1 cellular context compared by ENCODE assay signal in the genomic region with DNA sequence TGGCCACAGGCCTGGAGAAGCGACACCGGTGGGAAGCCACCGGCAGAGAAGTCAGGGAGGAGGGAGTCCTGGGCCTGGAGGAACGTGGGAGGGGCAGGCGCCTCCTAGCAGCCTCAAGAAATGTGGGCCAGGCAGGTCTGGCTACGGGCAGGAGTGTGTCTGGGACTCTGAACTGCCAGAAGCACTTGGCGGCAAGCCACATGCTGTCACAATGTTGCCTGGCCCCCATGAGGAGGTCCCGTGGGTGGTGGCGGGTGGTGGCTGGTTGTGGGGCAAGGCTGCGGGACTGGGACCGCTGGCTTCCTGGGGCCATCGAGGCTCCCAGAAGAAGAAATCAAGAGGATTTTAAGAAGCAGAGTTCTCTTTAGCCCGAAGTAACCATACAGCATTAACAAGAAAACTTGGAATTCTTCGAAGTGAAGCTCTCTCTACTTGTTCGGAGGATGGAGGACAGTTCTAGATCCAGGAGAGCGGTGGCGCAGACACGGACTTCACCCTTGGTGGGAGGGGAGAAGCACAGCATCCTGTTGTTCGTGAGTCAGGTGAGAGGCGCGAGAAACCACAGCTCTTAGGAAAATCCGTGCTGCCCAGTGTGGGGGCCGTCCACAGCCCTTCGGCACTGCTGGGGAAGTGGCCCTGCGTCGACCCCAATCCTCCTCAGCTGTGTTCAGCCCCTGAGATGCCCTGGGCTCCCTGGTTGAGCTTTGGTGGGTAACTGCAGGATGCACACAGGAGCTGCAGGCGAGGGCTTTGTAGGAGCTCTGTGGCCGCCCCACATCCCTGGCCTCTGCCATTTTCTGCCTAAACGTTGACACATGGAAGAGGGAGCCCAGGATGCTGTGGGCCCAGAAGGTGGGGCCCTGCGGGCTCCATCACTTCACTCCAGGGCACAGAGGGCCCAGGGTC.
TF ChIP-seq lines count a peak whose summit lies in the region.

No MANE protein-coding gene starts in this region.

TF ChIP-seq in HepG2, 621 proteins besides CTCF, POLR2A, EP300 and RAD21 (continued from another document):
- no peak for TF ChIP-seq RERE (CRISPR knock-in tag; IDR thresholded peaks at IDR 0.05; ENCODE audit: low read depth)
- TF ChIP-seq MXI1 (IDR thresholded peaks at IDR 0.05; ENCODE audit: borderline replicate concordance, low read depth, low read length), result no peak
- TF ChIP-seq ZNF326 (CRISPR knock-in tag; IDR thresholded peaks at IDR 0.05; ENCODE audit: borderline replicate concordance), result no peak
- TF ChIP-seq, protein P1, sequence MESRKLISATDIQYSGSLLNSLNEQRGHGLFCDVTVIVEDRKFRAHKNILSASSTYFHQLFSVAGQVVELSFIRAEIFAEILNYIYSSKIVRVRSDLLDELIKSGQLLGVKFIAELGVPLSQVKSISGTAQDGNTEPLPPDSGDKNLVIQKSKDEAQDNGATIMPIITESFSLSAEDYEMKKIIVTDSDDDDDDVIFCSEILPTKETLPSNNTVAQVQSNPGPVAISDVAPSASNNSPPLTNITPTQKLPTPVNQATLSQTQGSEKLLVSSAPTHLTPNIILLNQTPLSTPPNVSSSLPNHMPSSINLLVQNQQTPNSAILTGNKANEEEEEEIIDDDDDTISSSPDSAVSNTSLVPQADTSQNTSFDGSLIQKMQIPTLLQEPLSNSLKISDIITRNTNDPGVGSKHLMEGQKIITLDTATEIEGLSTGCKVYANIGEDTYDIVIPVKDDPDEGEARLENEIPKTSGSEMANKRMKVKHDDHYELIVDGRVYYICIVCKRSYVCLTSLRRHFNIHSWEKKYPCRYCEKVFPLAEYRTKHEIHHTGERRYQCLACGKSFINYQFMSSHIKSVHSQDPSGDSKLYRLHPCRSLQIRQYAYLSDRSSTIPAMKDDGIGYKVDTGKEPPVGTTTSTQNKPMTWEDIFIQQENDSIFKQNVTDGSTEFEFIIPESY (CRISPR knock-in tag; IDR thresholded peaks at IDR 0.05), result peak; percentile 97
- no peak for TF ChIP-seq JUND (CRISPR knock-in tag; IDR thresholded peaks at IDR 0.05)
- TF ChIP-seq, protein P2, sequence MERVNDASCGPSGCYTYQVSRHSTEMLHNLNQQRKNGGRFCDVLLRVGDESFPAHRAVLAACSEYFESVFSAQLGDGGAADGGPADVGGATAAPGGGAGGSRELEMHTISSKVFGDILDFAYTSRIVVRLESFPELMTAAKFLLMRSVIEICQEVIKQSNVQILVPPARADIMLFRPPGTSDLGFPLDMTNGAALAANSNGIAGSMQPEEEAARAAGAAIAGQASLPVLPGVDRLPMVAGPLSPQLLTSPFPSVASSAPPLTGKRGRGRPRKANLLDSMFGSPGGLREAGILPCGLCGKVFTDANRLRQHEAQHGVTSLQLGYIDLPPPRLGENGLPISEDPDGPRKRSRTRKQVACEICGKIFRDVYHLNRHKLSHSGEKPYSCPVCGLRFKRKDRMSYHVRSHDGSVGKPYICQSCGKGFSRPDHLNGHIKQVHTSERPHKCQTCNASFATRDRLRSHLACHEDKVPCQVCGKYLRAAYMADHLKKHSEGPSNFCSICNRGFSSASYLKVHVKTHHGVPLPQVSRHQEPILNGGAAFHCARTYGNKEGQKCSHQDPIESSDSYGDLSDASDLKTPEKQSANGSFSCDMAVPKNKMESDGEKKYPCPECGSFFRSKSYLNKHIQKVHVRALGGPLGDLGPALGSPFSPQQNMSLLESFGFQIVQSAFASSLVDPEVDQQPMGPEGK (CRISPR knock-in tag; IDR thresholded peaks at IDR 0.05), result peak; percentile 44; the same call in 1 of the 2 replicates
- TF ChIP-seq ZNF557 (CRISPR knock-in tag; IDR thresholded peaks at IDR 0.05), result no peak
- no peak for TF ChIP-seq ZNF530 (CRISPR knock-in tag; IDR thresholded peaks at IDR 0.05; ENCODE audit: low read depth)
- peak; percentile 24; the same call in 1 of the 2 replicates for TF ChIP-seq ZBTB38 (CRISPR knock-in tag; IDR thresholded peaks at IDR 0.05)
- TF ChIP-seq REXO4 (CRISPR knock-in tag; IDR thresholded peaks at IDR 0.05; ENCODE audit: borderline replicate concordance), result no peak
- TF ChIP-seq, protein P3, sequence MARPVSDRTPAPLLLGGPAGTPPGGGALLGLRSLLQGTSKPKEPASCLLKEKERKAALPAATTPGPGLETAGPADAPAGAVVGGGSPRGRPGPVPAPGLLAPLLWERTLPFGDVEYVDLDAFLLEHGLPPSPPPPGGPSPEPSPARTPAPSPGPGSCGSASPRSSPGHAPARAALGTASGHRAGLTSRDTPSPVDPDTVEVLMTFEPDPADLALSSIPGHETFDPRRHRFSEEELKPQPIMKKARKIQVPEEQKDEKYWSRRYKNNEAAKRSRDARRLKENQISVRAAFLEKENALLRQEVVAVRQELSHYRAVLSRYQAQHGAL (CRISPR knock-in tag; IDR thresholded peaks at IDR 0.05; ENCODE audit: not compliant biosample characterization), result no peak
- TF ChIP-seq CEBPG (CRISPR knock-in tag; IDR thresholded peaks at IDR 0.05), result no peak
- TF ChIP-seq NFRKB (IDR thresholded peaks at IDR 0.05), result no peak
- peak; percentile 43 for TF ChIP-seq ZNF687 (CRISPR knock-in tag; IDR thresholded peaks at IDR 0.05)
